Comparison of ENCODE assay signal across 22 cellular contexts in genomic region chr10:9166770-9167169, GRCh38.
A peak's percentile ranks its signal among the peaks of the same experiment; 100 is the strongest.
DNase-seq lines count a peak whose midpoint lies in the region; ATAC-seq and TF ChIP-seq lines count a peak whose summit lies in the region.
"Had no signal": no experiment of that assay in that cellular context is flagged by ENCODE, and none has a peak within 500 bp of the region (broad histone marks: within the 10 kb centered on the region; RNA-seq: fewer than 3 reads in every experiment).

No MANE protein-coding gene starts in this region.

- intact Hi-C loops in mammary epithelial cell (cut with micrococcal nuclease): no loop called here
- intact Hi-C loops in breast epithelium (cut with DNase I; ENCODE audit: low total_unique reads): no loop called here

- H3K9me3 ChIP-seq in mammary epithelial cell (replicated peaks; ENCODE audit: insufficient read depth, low read length) (no peaks in the 10 kb centered on the region), breast epithelium (peaks cover 0 to 11% of the 10 kb centered on the region in 2 donors), Loucy (ENCODE audit: insufficient read depth, low read depth, low read length) (no peaks in the 10 kb centered on the region)
- H3K9me3 ChIP-seq: BLaER1, Caco-2 had no signal

- CTCF ChIA-PET in mammary epithelial cell (lab: Charles Lee; ENCODE audit: low non-redundant PET): no interaction called here

- in situ Hi-C loops in mammary epithelial cell (cut with MboI; ENCODE audit: low sequenced_read_pairs in 2 of 2): no loop called here

- BruUV-seq in mammary epithelial cell (replicated peaks; lab: Mats Ljungman, UMichigan): no TSS peak

- H3K27ac ChIP-seq in mammary epithelial cell (ENCODE audit: insufficient read depth, low read depth, low read length) (no peak overlapping the region), breast epithelium (no peak overlapping the region)
- H3K27ac ChIP-seq: 22Rv1, BLaER1, C4-2B, GM23248 had no signal

- H3K27me3 Mint-ChIP-seq in T-helper 2 cell treated with Interferon-gamma antibody and Interleukin-4, amounts not matched to agents 5 μg/mL and 100 μg/mL, for 36 hours (ENCODE audit: low read depth): no peaks in the 10 kb centered on the region
- peaks cover 0 to 4% (median 0%) of the 10 kb centered on the region in 5 donors for H3K27me3 Mint-ChIP-seq in naive thymus-derived CD8-positive, alpha-beta T cell
- H3K27me3 Mint-ChIP-seq: B cell had no signal

- H2AFZ ChIP-seq in mammary epithelial cell (ENCODE audit: low read depth, low read length) (no peak overlapping the region), Loucy (ENCODE audit: low read length) (peak overlapping the region; percentile 5; the same call in 1 of the 2 replicates)
- H2AFZ ChIP-seq: GM23248 had no signal

- H3K4me2 ChIP-seq in mammary epithelial cell (ENCODE audit: insufficient read depth, low read depth, low read length) (no peak overlapping the region), Loucy (ENCODE audit: low read depth, low read length, poor library complexity, severe bottlenecking) (peak overlapping the region; percentile 47)
- H3K4me2 ChIP-seq: BLaER1 had no signal

- DNase-seq in mammary epithelial cell (peak; percentile 37), breast epithelium (ENCODE audit: low spot score in 2 of 2) (no peak), GM19240 (ENCODE audit: insufficient read length, low spot score) (no peak), glomerular visceral epithelial cell (ENCODE audit: extremely low spot score) (no peak)
- DNase-seq in T-helper 2 cell treated with Interferon-gamma antibody and Interleukin-4, amounts not matched to agents 5 μg/mL and 100 μg/mL, for 36 hours (ENCODE audit: low spot score): no peak
- peak in 3 of 10 donors; percentile 4 to 7 (median 4) for DNase-seq in naive thymus-derived CD8-positive, alpha-beta T cell
- DNase-seq: Caco-2; CD4-positive, CD25-positive, alpha-beta regulatory T cell; CD8-positive, alpha-beta T cell; DMS153; EL; GDM1; GM23248; H7; HCEC 1CT had no signal

- H3K4me3 ChIP-seq in mammary epithelial cell (replicated peaks in 1 of 3; ENCODE audit: insufficient read depth in 1 of 3, low read depth in 2 of 3, low read length in 3 of 3) (no peak overlapping the region), breast epithelium (no peak overlapping the region), Loucy (ENCODE audit: low read length, poor library complexity, severe bottlenecking) (no peak overlapping the region)
- H3K4me3 ChIP-seq: BLaER1, GM12878, GM23248 had no signal

- TF ChIP-seq CTCF in mammary epithelial cell (conservative IDR thresholded peaks at IDR 0.05 in 1 of 2, IDR thresholded peaks at IDR 0.05 in 1 of 2; ENCODE audit: extremely low read depth in 1 of 2, insufficient read depth in 1 of 2, low read depth in 1 of 2, low read length in 2 of 2) (no peak), breast epithelium (IDR thresholded peaks at IDR 0.05) (no peak), Loucy (conservative IDR thresholded peaks at IDR 0.05; ENCODE audit: low read length) (no peak)

- no peaks in the 10 kb centered on the region for H3F3A ChIP-seq in Loucy (ENCODE audit: low read depth)

- peaks cover 30% of the 10 kb centered on the region for H3K4me1 Mint-ChIP-seq in T-helper 2 cell treated with Interferon-gamma antibody and Interleukin-4, amounts not matched to agents 5 μg/mL and 100 μg/mL, for 36 hours (ENCODE audit: low read depth)
- H3K4me1 Mint-ChIP-seq in naive thymus-derived CD8-positive, alpha-beta T cell: peaks cover 12 to 30% (median 22%) of the 10 kb centered on the region in 4 donors
- H3K4me1 Mint-ChIP-seq: B cell had no signal

- H3K79me2 ChIP-seq in mammary epithelial cell (ENCODE audit: insufficient read depth, low read length) (no peaks in the 10 kb centered on the region), Loucy (ENCODE audit: insufficient read depth, low read length) (no peaks in the 10 kb centered on the region)

- WGBS in mammary epithelial cell (ENCODE audit: low coverage, missing lambda C conversion rate): 5% methylated on average over 4 of the region's 4 CpGs

- H3K36me3 Mint-ChIP-seq in T-helper 2 cell treated with Interferon-gamma antibody and Interleukin-4, amounts not matched to agents 5 μg/mL and 100 μg/mL, for 36 hours (ENCODE audit: low read depth): peaks cover 11% of the 10 kb centered on the region
- peaks cover 0 to 12% (median 11%) of the 10 kb centered on the region in 3 donors for H3K36me3 Mint-ChIP-seq in naive thymus-derived CD8-positive, alpha-beta T cell
- H3K36me3 Mint-ChIP-seq: CD4-positive, CD25-positive, alpha-beta regulatory T cell; CD8-positive, alpha-beta T cell had no signal

- H3K36me3 ChIP-seq in mammary epithelial cell (ENCODE audit: insufficient read depth, low read length): no peaks in the 10 kb centered on the region
- no peaks in the 10 kb centered on the region for H3K36me3 ChIP-seq in breast epithelium
- no peaks in the 10 kb centered on the region for H3K36me3 ChIP-seq in Loucy (ENCODE audit: insufficient read depth, low read length)
- H3K36me3 ChIP-seq: BLaER1 had no signal

- H3K9ac ChIP-seq in mammary epithelial cell (ENCODE audit: insufficient read depth, low read length): no peak overlapping the region
- H3K9ac ChIP-seq in Loucy (ENCODE audit: low read depth, low read length, poor library complexity, severe bottlenecking): no peak overlapping the region
- H3K9ac ChIP-seq: BLaER1, GM23248 had no signal

- H3K9me3 Mint-ChIP-seq in T-helper 2 cell treated with Interferon-gamma antibody and Interleukin-4, amounts not matched to agents 5 μg/mL and 100 μg/mL, for 36 hours: peaks cover 27% of the 10 kb centered on the region
- peaks cover 0 to 16% (median 8%) of the 10 kb centered on the region in 9 donors for H3K9me3 Mint-ChIP-seq in naive thymus-derived CD8-positive, alpha-beta T cell

- no peaks in the 10 kb centered on the region for H3K9me2 ChIP-seq in Loucy (replicated peaks; ENCODE audit: low read depth, low read length)

- H3K4me3 Mint-ChIP-seq in T-helper 2 cell treated with Interferon-gamma antibody and Interleukin-4, amounts not matched to agents 5 μg/mL and 100 μg/mL, for 36 hours: peak overlapping the region; percentile 1
- peak overlapping the region in 3 of 10 donors; percentile 1 to 7 (median 7) for H3K4me3 Mint-ChIP-seq in naive thymus-derived CD8-positive, alpha-beta T cell
- H3K4me3 Mint-ChIP-seq: B cell; CD4-positive, CD25-positive, alpha-beta regulatory T cell; CD8-positive, alpha-beta T cell had no signal

- ATAC-seq in naive thymus-derived CD8-positive, alpha-beta T cell: peak; percentile 30 to 66
- no peak for ATAC-seq in HG03280 (IDR thresholded peaks at IDR 0.05; ENCODE audit: unreplicated experiment)
- ATAC-seq: CD8-positive, alpha-beta T cell; GM12878 had no signal

- H3K4me1 ChIP-seq in mammary epithelial cell (ENCODE audit: insufficient read depth, low read length) (no peaks in the 10 kb centered on the region), breast epithelium (no peaks in the 10 kb centered on the region), Loucy (ENCODE audit: insufficient read depth, low read length, poor library complexity, severe bottlenecking) (peaks cover 36% of the 10 kb centered on the region)
- H3K4me1 ChIP-seq: BLaER1, Caco-2 had no signal

- H4K20me1 ChIP-seq in mammary epithelial cell (ENCODE audit: insufficient read depth, low read length): no peaks in the 10 kb centered on the region
- no peaks in the 10 kb centered on the region for H4K20me1 ChIP-seq in Loucy (ENCODE audit: insufficient read depth, low read length, poor library complexity, severe bottlenecking)
- H4K20me1 ChIP-seq: BLaER1 had no signal

- dilution Hi-C loops in mammary epithelial cell (cut with HindIII; ENCODE audit: low sequenced_read_pairs): no loop called here

- TF ChIP-seq POLR2A in breast epithelium (IDR thresholded peaks at IDR 0.05): no peak

- H3K27me3 ChIP-seq in mammary epithelial cell (ENCODE audit: insufficient read depth, low read length) (no peaks in the 10 kb centered on the region), breast epithelium (no peaks in the 10 kb centered on the region), Loucy (ENCODE audit: insufficient read depth, low read length, poor library complexity, severe bottlenecking) (no peaks in the 10 kb centered on the region)
- H3K27me3 ChIP-seq: BLaER1 had no signal

- POLR2A ChIA-PET in naive thymus-derived CD8-positive, alpha-beta T cell (lab: Charles Lee): no interaction called here

- no peak overlapping the region for H3K27ac Mint-ChIP-seq in T-helper 2 cell treated with Interferon-gamma antibody and Interleukin-4, amounts not matched to agents 5 μg/mL and 100 μg/mL, for 36 hours
- peak overlapping the region in 1 of 10 donors; percentile 10 for H3K27ac Mint-ChIP-seq in naive thymus-derived CD8-positive, alpha-beta T cell
- H3K27ac Mint-ChIP-seq: B cell; CD4-positive, CD25-positive, alpha-beta regulatory T cell; CD8-positive, alpha-beta T cell had no signal
